Comparison of ENCODE assay signal across 1 cellular context in genomic region chr3:44729384-44729910, GRCh38.
TF ChIP-seq lines count a peak whose summit lies in the region.

TSS of gene ZNF501 (plus strand) at chr3:44729635. CDS start at chr3:44734422, 4,787 bp downstream.

TF ChIP-seq in HepG2, 621 proteins besides CTCF, POLR2A, EP300 and RAD21 (continued from another document and continues in another):
- TF ChIP-seq ZNF256 (CRISPR knock-in tag; conservative IDR thresholded peaks at IDR 0.05) (no peak), ZNF773 (CRISPR knock-in tag; IDR thresholded peaks at IDR 0.05; ENCODE audit: borderline replicate concordance) (no peak; the same call in 1 of the 2 replicates), ZNF775 (CRISPR knock-in tag; IDR thresholded peaks at IDR 0.05; ENCODE audit: borderline replicate concordance) (no peak), DNMT3B (CRISPR knock-in tag; conservative IDR thresholded peaks at IDR 0.05) (no peak), FOXC1 (CRISPR knock-in tag; IDR thresholded peaks at IDR 0.05; ENCODE audit: borderline replicate concordance) (peak; percentile 89; the same call in 1 of the 2 replicates), ZSCAN20 (CRISPR knock-in tag; IDR thresholded peaks at IDR 0.05; ENCODE audit: borderline replicate concordance) (no peak), RXRA (CRISPR knock-in tag; IDR thresholded peaks at IDR 0.05) (peak; percentile 77; the same call in 1 of the 2 replicates), SETDB1 (CRISPR knock-in tag; IDR thresholded peaks at IDR 0.05; ENCODE audit: borderline replicate concordance) (no peak), FOXJ3 (CRISPR knock-in tag; IDR thresholded peaks at IDR 0.05; ENCODE audit: borderline replicate concordance) (peak; percentile 40; the same call in 1 of the 2 replicates), ASH2L (IDR thresholded peaks at IDR 0.05; ENCODE audit: insufficient read length, low read depth, low read length) (peak; percentile 67), ATAD3A (CRISPR knock-in tag; IDR thresholded peaks at IDR 0.05) (no peak), ZSCAN29 (CRISPR knock-in tag; conservative IDR thresholded peaks at IDR 0.05) (peak; percentile 20; the same call in 1 of the 2 replicates), ELF3 (CRISPR knock-in tag; IDR thresholded peaks at IDR 0.05) (peak; percentile 86), ZBTB7B (CRISPR knock-in tag; IDR thresholded peaks at IDR 0.05) (no peak), CHD2 (IDR thresholded peaks at IDR 0.05; ENCODE audit: low read depth, low read length) (no peak; the same call in 1 of the 2 replicates), ZNF720 (CRISPR knock-in tag; IDR thresholded peaks at IDR 0.05) (no peak), RBAK (CRISPR knock-in tag; IDR thresholded peaks at IDR 0.05) (peak; percentile 87), MTA3 (CRISPR knock-in tag; IDR thresholded peaks at IDR 0.05) (no peak), ZNF589 (CRISPR knock-in tag; conservative IDR thresholded peaks at IDR 0.05) (no peak), PCBP1 (IDR thresholded peaks at IDR 0.05; ENCODE audit: borderline replicate concordance, low read depth, low read length) (no peak), SAFB2 (CRISPR knock-in tag; IDR thresholded peaks at IDR 0.05; ENCODE audit: borderline replicate concordance, low read depth) (peak; percentile 84; the same call in 1 of the 2 replicates), PLRG1 (conservative IDR thresholded peaks at IDR 0.05) (no peak), ZNF737 (CRISPR knock-in tag; IDR thresholded peaks at IDR 0.05; ENCODE audit: borderline replicate concordance) (no peak), NCOA5 (CRISPR knock-in tag; IDR thresholded peaks at IDR 0.05) (no peak), ZNF180 (CRISPR knock-in tag; IDR thresholded peaks at IDR 0.05; ENCODE audit: borderline replicate concordance, low read depth) (no peak; the same call in 1 of the 2 replicates), MAZ (IDR thresholded peaks at IDR 0.05; ENCODE audit: borderline replicate concordance, low read depth, low read length) (0 out of 2 replicates have a peak, but pooled peaks have one; percentile 42), MAZ (CRISPR knock-in tag; IDR thresholded peaks at IDR 0.05; ENCODE audit: low read depth) (peak; percentile 41; the same call in 1 of the 2 replicates), CEBPB (IDR thresholded peaks at IDR 0.05; ENCODE audit: borderline replicate concordance, low read depth, low read length) (peak; percentile 79), DBP (CRISPR knock-in tag; IDR thresholded peaks at IDR 0.05; ENCODE audit: not compliant biosample characterization) (peak; percentile 27), MED1 (CRISPR knock-in tag; IDR thresholded peaks at IDR 0.05) (peak; percentile 67; the same call in 1 of the 2 replicates), ARID2 (CRISPR knock-in tag; IDR thresholded peaks at IDR 0.05; ENCODE audit: borderline replicate concordance) (peak; percentile 88), ZSCAN5A (CRISPR knock-in tag; IDR thresholded peaks at IDR 0.05; ENCODE audit: borderline replicate concordance) (peak; percentile 74; the same call in 1 of the 2 replicates), KLF16 (CRISPR knock-in tag; IDR thresholded peaks at IDR 0.05) (peak in 1 of 2 experiments; percentile 79; a peak in 2 of 4 replicates), ZIK1 (CRISPR knock-in tag; IDR thresholded peaks at IDR 0.05; ENCODE audit: borderline replicate concordance, low read depth) (no peak; the same call in 1 of the 2 replicates), ZNF143 (CRISPR knock-in tag; IDR thresholded peaks at IDR 0.05) (peak; percentile 65; the same call in 1 of the 2 replicates), NFIC (IDR thresholded peaks at IDR 0.05; ENCODE audit: low read length) (no peak), HNF4A (CRISPR knock-in tag; IDR thresholded peaks at IDR 0.05) (peak; percentile 29; the same call in 1 of the 2 replicates), ZNF7 (CRISPR knock-in tag; IDR thresholded peaks at IDR 0.05) (no peak), ZNF569 (CRISPR knock-in tag; IDR thresholded peaks at IDR 0.05; ENCODE audit: borderline replicate concordance) (0 out of 2 replicates have a peak, but pooled peaks have one; percentile 87), TARDBP (CRISPR knock-in tag; IDR thresholded peaks at IDR 0.05) (peak; percentile 77; the same call in 1 of the 2 replicates), IRX3 (CRISPR knock-in tag; IDR thresholded peaks at IDR 0.05; ENCODE audit: borderline replicate concordance, low read depth) (peak; percentile 65; the same call in 1 of the 2 replicates), PHF5A (CRISPR knock-in tag; IDR thresholded peaks at IDR 0.05; ENCODE audit: low read depth, unreplicated experiment) (no peak), ZNF792 (CRISPR knock-in tag; IDR thresholded peaks at IDR 0.05) (peak; percentile 92), ZNF678 (CRISPR knock-in tag; IDR thresholded peaks at IDR 0.05) (no peak), TMF1 (CRISPR knock-in tag; IDR thresholded peaks at IDR 0.05; ENCODE audit: low read depth) (no peak; the same call in none of the 2 replicates), ZBTB1 (CRISPR knock-in tag; IDR thresholded peaks at IDR 0.05; ENCODE audit: borderline replicate concordance) (0 out of 2 replicates have a peak, but pooled peaks have one; percentile 39), KLF9 (CRISPR knock-in tag; IDR thresholded peaks at IDR 0.05; ENCODE audit: low read depth) (no peak), ZNF598 (CRISPR knock-in tag; IDR thresholded peaks at IDR 0.05; ENCODE audit: borderline replicate concordance) (no peak; the same call in 1 of the 2 replicates), CCDC6 (CRISPR knock-in tag; IDR thresholded peaks at IDR 0.05) (peak; percentile 94), ZNF12 (CRISPR knock-in tag; IDR thresholded peaks at IDR 0.05) (peak; percentile 100), ZNF367 (CRISPR knock-in tag; IDR thresholded peaks at IDR 0.05; ENCODE audit: borderline replicate concordance) (no peak), RELA (CRISPR knock-in tag; IDR thresholded peaks at IDR 0.05) (no peak), TERF1 (CRISPR knock-in tag; IDR thresholded peaks at IDR 0.05) (no peak), ZNF503 (CRISPR knock-in tag; IDR thresholded peaks at IDR 0.05) (peak; percentile 62; the same call in 1 of the 2 replicates), HOXA5 (CRISPR knock-in tag; IDR thresholded peaks at IDR 0.05) (peak; percentile 77; the same call in 1 of the 2 replicates), MTA1 (CRISPR knock-in tag; IDR thresholded peaks at IDR 0.05; ENCODE audit: borderline replicate concordance) (0 out of 2 replicates have a peak, but pooled peaks have one; percentile 42)
- TF ChIP-seq, protein P1, sequence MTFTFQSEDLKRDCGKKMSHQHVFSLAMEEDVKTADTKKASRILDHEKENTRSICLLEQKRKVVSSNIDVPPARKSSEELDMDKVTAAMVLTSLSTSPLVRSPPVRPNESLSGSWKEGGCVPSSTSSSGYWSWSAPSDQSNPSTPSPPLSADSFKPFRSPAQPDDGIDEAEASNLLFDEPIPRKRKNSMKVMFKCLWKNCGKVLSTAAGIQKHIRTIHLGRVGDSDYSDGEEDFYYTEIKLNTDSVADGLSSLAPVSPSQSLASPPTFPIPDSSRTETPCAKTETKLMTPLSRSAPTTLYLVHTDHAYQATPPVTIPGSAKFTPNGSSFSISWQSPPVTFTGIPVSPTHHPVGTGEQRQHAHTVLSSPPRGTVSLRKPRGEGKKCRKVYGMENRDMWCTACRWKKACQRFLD (CRISPR knock-in tag; IDR thresholded peaks at IDR 0.05; ENCODE audit: borderline replicate concordance): no peak
- TF ChIP-seq, protein P2, sequence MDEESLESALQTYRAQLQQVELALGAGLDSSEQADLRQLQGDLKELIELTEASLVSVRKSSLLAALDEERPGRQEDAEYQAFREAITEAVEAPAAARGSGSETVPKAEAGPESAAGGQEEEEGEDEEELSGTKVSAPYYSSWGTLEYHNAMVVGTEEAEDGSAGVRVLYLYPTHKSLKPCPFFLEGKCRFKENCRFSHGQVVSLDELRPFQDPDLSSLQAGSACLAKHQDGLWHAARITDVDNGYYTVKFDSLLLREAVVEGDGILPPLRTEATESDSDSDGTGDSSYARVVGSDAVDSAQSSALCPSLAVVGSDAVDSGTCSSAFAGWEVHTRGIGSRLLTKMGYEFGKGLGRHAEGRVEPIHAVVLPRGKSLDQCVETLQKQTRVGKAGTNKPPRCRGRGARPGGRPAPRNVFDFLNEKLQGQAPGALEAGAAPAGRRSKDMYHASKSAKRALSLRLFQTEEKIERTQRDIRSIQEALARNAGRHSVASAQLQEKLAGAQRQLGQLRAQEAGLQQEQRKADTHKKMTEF (CRISPR knock-in tag; IDR thresholded peaks at IDR 0.05): peak; percentile 94
- TF ChIP-seq, protein P3, sequence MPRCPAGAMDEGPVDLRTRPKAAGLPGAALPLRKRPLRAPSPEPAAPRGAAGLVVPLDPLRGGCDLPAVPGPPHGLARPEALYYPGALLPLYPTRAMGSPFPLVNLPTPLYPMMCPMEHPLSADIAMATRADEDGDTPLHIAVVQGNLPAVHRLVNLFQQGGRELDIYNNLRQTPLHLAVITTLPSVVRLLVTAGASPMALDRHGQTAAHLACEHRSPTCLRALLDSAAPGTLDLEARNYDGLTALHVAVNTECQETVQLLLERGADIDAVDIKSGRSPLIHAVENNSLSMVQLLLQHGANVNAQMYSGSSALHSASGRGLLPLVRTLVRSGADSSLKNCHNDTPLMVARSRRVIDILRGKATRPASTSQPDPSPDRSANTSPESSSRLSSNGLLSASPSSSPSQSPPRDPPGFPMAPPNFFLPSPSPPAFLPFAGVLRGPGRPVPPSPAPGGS (CRISPR knock-in tag; IDR thresholded peaks at IDR 0.05): no peak
- TF ChIP-seq, protein P4, sequence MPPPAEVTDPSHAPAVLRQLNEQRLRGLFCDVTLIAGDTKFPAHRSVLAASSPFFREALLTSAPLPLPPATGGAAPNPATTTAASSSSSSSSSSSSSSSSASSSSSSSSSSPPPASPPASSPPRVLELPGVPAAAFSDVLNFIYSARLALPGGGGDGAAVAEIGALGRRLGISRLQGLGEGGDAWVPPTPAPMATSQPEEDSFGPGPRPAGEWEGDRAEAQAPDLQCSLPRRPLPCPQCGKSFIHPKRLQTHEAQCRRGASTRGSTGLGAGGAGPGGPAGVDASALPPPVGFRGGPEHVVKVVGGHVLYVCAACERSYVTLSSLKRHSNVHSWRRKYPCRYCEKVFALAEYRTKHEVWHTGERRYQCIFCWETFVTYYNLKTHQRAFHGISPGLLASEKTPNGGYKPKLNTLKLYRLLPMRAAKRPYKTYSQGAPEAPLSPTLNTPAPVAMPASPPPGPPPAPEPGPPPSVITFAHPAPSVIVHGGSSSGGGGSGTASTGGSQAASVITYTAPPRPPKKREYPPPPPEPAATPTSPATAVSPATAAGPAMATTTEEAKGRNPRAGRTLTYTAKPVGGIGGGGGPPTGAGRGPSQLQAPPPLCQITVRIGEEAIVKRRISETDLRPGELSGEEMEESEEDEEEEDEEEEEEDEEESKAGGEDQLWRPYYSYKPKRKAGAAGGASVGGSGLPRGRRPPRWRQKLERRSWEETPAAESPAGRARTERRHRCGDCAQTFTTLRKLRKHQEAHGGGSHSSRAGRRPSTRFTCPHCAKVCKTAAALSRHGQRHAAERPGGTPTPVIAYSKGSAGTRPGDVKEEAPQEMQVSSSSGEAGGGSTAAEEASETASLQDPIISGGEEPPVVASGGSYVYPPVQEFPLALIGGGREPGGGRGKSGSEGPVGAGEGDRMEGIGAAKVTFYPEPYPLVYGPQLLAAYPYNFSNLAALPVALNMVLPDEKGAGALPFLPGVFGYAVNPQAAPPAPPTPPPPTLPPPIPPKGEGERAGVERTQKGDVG (CRISPR knock-in tag; IDR thresholded peaks at IDR 0.05; ENCODE audit: borderline replicate concordance): no peak; the same call in 1 of the 2 replicates
- TF ChIP-seq, protein P5, sequence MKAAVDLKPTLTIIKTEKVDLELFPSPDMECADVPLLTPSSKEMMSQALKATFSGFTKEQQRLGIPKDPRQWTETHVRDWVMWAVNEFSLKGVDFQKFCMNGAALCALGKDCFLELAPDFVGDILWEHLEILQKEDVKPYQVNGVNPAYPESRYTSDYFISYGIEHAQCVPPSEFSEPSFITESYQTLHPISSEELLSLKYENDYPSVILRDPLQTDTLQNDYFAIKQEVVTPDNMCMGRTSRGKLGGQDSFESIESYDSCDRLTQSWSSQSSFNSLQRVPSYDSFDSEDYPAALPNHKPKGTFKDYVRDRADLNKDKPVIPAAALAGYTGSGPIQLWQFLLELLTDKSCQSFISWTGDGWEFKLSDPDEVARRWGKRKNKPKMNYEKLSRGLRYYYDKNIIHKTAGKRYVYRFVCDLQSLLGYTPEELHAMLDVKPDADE (CRISPR knock-in tag; IDR thresholded peaks at IDR 0.05): no peak
